Comparison of ENCODE assay signal across 8 cellular contexts in genomic region chr12:57112492-57113294, GRCh38. TPM values are rescaled to one million over a fixed set of nuclear protein-coding genes. Genes with fewer than 3 reads are reported as not detected.
DNase-seq lines count a peak whose midpoint lies in the region; ATAC-seq and TF ChIP-seq lines count a peak whose summit lies in the region.

No MANE protein-coding gene starts in this region.

- DNase-seq in A673 (ENCODE audit: low spot score) (no peak), Karpas-422 (no peak), choroid plexus epithelial cell (ENCODE audit: low read depth) (no peak), neuronal stem cell (ENCODE audit: low spot score) (no peak), NCI-H524 (lab: John Stamatoyannopoulos, UW) (no peak), lower leg skin (ENCODE audit: low spot score in 2 of 2) (no peak), NAMALWA (ENCODE audit: low spot score) (no peak)

- H3K4me1 ChIP-seq in A673 (ENCODE audit: insufficient read depth, low read length, poor library complexity, severe bottlenecking): peaks cover 22% of the 10 kb centered on the region
- peaks cover 42% of the 10 kb centered on the region for H3K4me1 ChIP-seq in Karpas-422 (ENCODE audit: low read length)
- peaks cover 8 to 19% of the 10 kb centered on the region in 2 donors for H3K4me1 ChIP-seq in neuronal stem cell (ENCODE audit: control insufficient read depth in 2 of 2, insufficient read depth in 1 of 2, low read depth in 1 of 2, low read length in 2 of 2)

- no peak overlapping the region for H3K23ac ChIP-seq in neuronal stem cell (ENCODE audit: low read depth, low read length, poor library complexity)

- H3K79me1 ChIP-seq in neuronal stem cell (ENCODE audit: low read depth, low read length): no peaks in the 10 kb centered on the region

- CTCF ChIA-PET in A673 (lab: Charles Lee): interaction anchor here (0.5 to 3.5 kb wide), 17 partner anchors 8 to 130 kb away, joined by 3 to 87 read pairs (median 9); partner anchors contain the start of genes LRP1, NAB2 and ZBTB39

- H3K79me2 ChIP-seq in Karpas-422 (ENCODE audit: low read length): peaks cover 37% of the 10 kb centered on the region

- H2AFZ ChIP-seq in Karpas-422 (ENCODE audit: low read length) (peak overlapping the region; percentile 24; the same call in 1 of the 2 replicates), neuronal stem cell (ENCODE audit: low read length) (peak overlapping the region; percentile 74)

- H2AK5ac ChIP-seq in neuronal stem cell (ENCODE audit: low read depth, low read length): no peak overlapping the region

- no peak overlapping the region for H3K14ac ChIP-seq in neuronal stem cell (ENCODE audit: low read length)

- H3K9me3 ChIP-seq in A673 (ENCODE audit: low read depth, low read length, poor library complexity, severe bottlenecking) (no peaks in the 10 kb centered on the region), Karpas-422 (ENCODE audit: low read length) (no peaks in the 10 kb centered on the region), neuronal stem cell (replicated peaks in 1 of 2; ENCODE audit: control insufficient read depth in 2 of 2, insufficient read depth in 1 of 2, low read depth in 1 of 2, low read length in 2 of 2) (no peaks in the 10 kb centered on the region)

- peak overlapping the region; percentile 51 for H3K4me3 ChIP-seq in A673 (ENCODE audit: low read depth, low read length, poor library complexity, severe bottlenecking)
- peak overlapping the region; percentile 96; the same call in 1 of the 2 replicates for H3K4me3 ChIP-seq in Karpas-422 (ENCODE audit: low read length)
- peak overlapping the region; percentile 87 for H3K4me3 ChIP-seq in choroid plexus epithelial cell (ENCODE audit: low read depth, low read length)
- peak overlapping the region; percentile 3 to 66 for H3K4me3 ChIP-seq in neuronal stem cell (ENCODE audit: low read length in 2 of 2)
- no peak overlapping the region for H3K4me3 ChIP-seq in lower leg skin (ENCODE audit: low read depth, poor library complexity, severe bottlenecking)

- POLR2A ChIA-PET in A673 (lab: Charles Lee; ENCODE audit: low non-redundant PET): interaction anchor here (0.9 kb wide), 1 partner anchor 43 kb away, joined by 4 read pairs; no protein-coding TSS in a partner anchor

- no peak overlapping the region for H3K4ac ChIP-seq in neuronal stem cell (ENCODE audit: low read length)

- WGBS in neuronal stem cell (ENCODE audit: extremely low coverage in 2 of 2, insufficient read length in 2 of 2, insufficient replicate concordance in 1 of 2), 2 donors: no CpG with 5 or more reads among the region's 9 CpGs
- 56 to 61% methylated on average over 9 of the region's 9 CpGs for WGBS in lower leg skin, 2 donors

- no peaks in the 10 kb centered on the region for H3K27me3 ChIP-seq in A673 (replicated peaks; ENCODE audit: insufficient read depth, low read depth, low read length, poor library complexity)
- H3K27me3 ChIP-seq in Karpas-422 (ENCODE audit: low read length): no peaks in the 10 kb centered on the region
- no peaks in the 10 kb centered on the region for H3K27me3 ChIP-seq in neuronal stem cell (ENCODE audit: control insufficient read depth in 3 of 3, insufficient read depth in 3 of 3, low read depth in 1 of 3, low read length in 3 of 3)

- peak overlapping the region; percentile 42 for H2BK12ac ChIP-seq in neuronal stem cell (ENCODE audit: low read length)

- no peak for TF ChIP-seq POLR2A in lower leg skin (IDR thresholded peaks at IDR 0.05)

- H3K27ac ChIP-seq in A673 (ENCODE audit: low read depth, low read length, poor library complexity, severe bottlenecking): no peak overlapping the region
- H3K27ac ChIP-seq in Karpas-422 (ENCODE audit: low read length): no peak overlapping the region
- no peak overlapping the region for H3K27ac ChIP-seq in neuronal stem cell (replicated peaks; ENCODE audit: low read length)

- intact Hi-C loops in A673 (cut with micrococcal nuclease; ENCODE audit: unreplicated experiment): loop anchor here (1.0 to 5.0 kb wide), 5 partner anchors 43 to 600 kb away; no protein-coding TSS in a partner anchor
- intact Hi-C loops in lower leg skin (cut with DNase I; ENCODE audit: low total_unique reads): loop anchor here (5.0 kb wide), 1 partner anchor 45 kb away; no protein-coding TSS in a partner anchor

- H4K20me1 ChIP-seq in Karpas-422 (ENCODE audit: insufficient read depth, low read depth, low read length): peaks cover 15% of the 10 kb centered on the region

- TF ChIP-seq CTCF in A673 (conservative IDR thresholded peaks at IDR 0.05; ENCODE audit: low read depth, low read length): peak; percentile 93
- peak; percentile 88 for TF ChIP-seq CTCF in choroid plexus epithelial cell (conservative IDR thresholded peaks at IDR 0.05; ENCODE audit: low read depth, low read length)
- TF ChIP-seq CTCF in lower leg skin (IDR thresholded peaks at IDR 0.05): no peak

- H2BK120ac ChIP-seq in neuronal stem cell (ENCODE audit: low read depth, low read length): no peak overlapping the region

- no TSS peak for BruUV-seq in A673 (replicated peaks; lab: Mats Ljungman, UMichigan)

- peak; percentile 65 for ATAC-seq in GM18907 (IDR thresholded peaks at IDR 0.05; ENCODE audit: unreplicated experiment)

- H3K9me2 ChIP-seq in Karpas-422 (replicated peaks; ENCODE audit: insufficient read depth, low read length): no peaks in the 10 kb centered on the region

- H3K18ac ChIP-seq in neuronal stem cell (ENCODE audit: low read length): peak overlapping the region; percentile 46

- H2BK15ac ChIP-seq in neuronal stem cell (ENCODE audit: low read length): no peak overlapping the region

- H3K4me2 ChIP-seq in Karpas-422 (ENCODE audit: low read depth, low read length, poor library complexity, severe bottlenecking) (peak overlapping the region; percentile 94), neuronal stem cell (ENCODE audit: insufficient read depth, low read length, poor library complexity, severe bottlenecking) (peak overlapping the region; percentile 92)

- H2BK5ac ChIP-seq in neuronal stem cell (ENCODE audit: low read length): no peak overlapping the region

- H4K8ac ChIP-seq in neuronal stem cell (ENCODE audit: low read depth, low read length): no peak overlapping the region

- peak overlapping the region; percentile 32 for H3K9ac ChIP-seq in Karpas-422 (ENCODE audit: low read length)
- no peak overlapping the region for H3K9ac ChIP-seq in neuronal stem cell (ENCODE audit: low read depth, low read length, poor library complexity)

- no peak overlapping the region for H4K91ac ChIP-seq in neuronal stem cell (ENCODE audit: low read depth, low read length, poor library complexity)

- H3K36me3 ChIP-seq in A673 (ENCODE audit: insufficient read depth, low read length, poor library complexity, severe bottlenecking): no peaks in the 10 kb centered on the region
- H3K36me3 ChIP-seq in Karpas-422 (ENCODE audit: insufficient read depth, low read length): peaks cover 10% of the 10 kb centered on the region; the same call in 1 of the 2 replicates
- H3K36me3 ChIP-seq in neuronal stem cell (replicated peaks in 1 of 2; ENCODE audit: control insufficient read depth in 2 of 2, insufficient read depth in 2 of 2, low read length in 2 of 2): peaks cover 0 to 10% of the 10 kb centered on the region in 2 donors

RNA-seq across cellular contexts. Expression of gene STAT6, which starts 1.5 kb away (rescaled TPM):
- total RNA-seq in A673 (2021) (96.3 and 111 TPM in 2 replicates), lower leg skin (100 to 1,000 TPM; 105 to 210 (median 129) TPM)
- total RNA-seq in Karpas-422 (2014; rRNA removed; shearing (Covaris generic); ENCODE audit: low replicate concordance): 116 and 140 TPM in 2 replicates
- polyA plus RNA-seq in neuronal stem cell (2013, experiment 1 of 2): 9.9 TPM
- polyA plus RNA-seq in neuronal stem cell (2013, experiment 2 of 2): 8.0 TPM

RNA-seq across cellular contexts. Expression of gene LRP1, which starts 15.6 kb away (rescaled TPM):
- total RNA-seq in A673 (2021) (31.0 and 43.6 TPM in 2 replicates), lower leg skin (100 to 1,000 TPM in 2 of 4 donors, 10 to 100 TPM in 2; 93.4 to 156 (median 101) TPM)
- total RNA-seq in Karpas-422 (2014; rRNA removed; shearing (Covaris generic); ENCODE audit: low replicate concordance): 0.56 and 3.1 TPM in 2 replicates
- 13.3 TPM for polyA plus RNA-seq in neuronal stem cell (2013, experiment 1 of 2)
- 12.4 TPM for polyA plus RNA-seq in neuronal stem cell (2013, experiment 2 of 2)

RNA-seq across cellular contexts. Expression of gene NAB2, which starts 23.8 kb away (rescaled TPM):
- 58.0 and 61.8 TPM in 2 replicates for total RNA-seq in A673 (2021)
- 19.4 and 38.0 TPM in 2 replicates for total RNA-seq in Karpas-422 (2014; rRNA removed; shearing (Covaris generic); ENCODE audit: low replicate concordance)
- polyA plus RNA-seq in neuronal stem cell (2013, experiment 1 of 2): 51.0 TPM
- polyA plus RNA-seq in neuronal stem cell (2013, experiment 2 of 2): 47.9 TPM
- total RNA-seq in lower leg skin: 10 to 100 TPM; 44.1 to 89.6 (median 64.6) TPM

RNA-seq across cellular contexts. Expression of gene NEMP1, which starts 34.1 kb away (rescaled TPM):
- total RNA-seq in A673 (2021) (57.8 and 68.6 TPM in 2 replicates), lower leg skin (1 to 10 TPM; 7.0 to 9.2 (median 7.9) TPM)
- 34.2 and 59.6 TPM in 2 replicates for total RNA-seq in Karpas-422 (2014; rRNA removed; shearing (Covaris generic); ENCODE audit: low replicate concordance)
- 31.6 TPM for polyA plus RNA-seq in neuronal stem cell (2013, experiment 1 of 2)
- polyA plus RNA-seq in neuronal stem cell (2013, experiment 2 of 2): 33.0 TPM

RNA-seq across cellular contexts. Expression of gene LRP1-AS, which starts 34.7 kb away (rescaled TPM):
- total RNA-seq in A673 (2021) (not detected in 2 replicates), lower leg skin (not detected)
- not detected in 2 replicates for total RNA-seq in Karpas-422 (2014; rRNA removed; shearing (Covaris generic); ENCODE audit: low replicate concordance)
- not detected for polyA plus RNA-seq in neuronal stem cell (2013, experiment 1 of 2)
- not detected for polyA plus RNA-seq in neuronal stem cell (2013, experiment 2 of 2)

Comparison
In these comparisons a context has a peak if more than half of its experiments do, and no peak if none do; other contexts are left out.
1. CTCF ChIP-seq: peak in A673 (single experiment) and choroid plexus epithelial cell (single experiment); none in lower leg skin (0 of 3).